Comparison of ENCODE assay signal across 17 cellular contexts in genomic region chr7:1049801-1050200, GRCh38. TPM values are rescaled to one million over a fixed set of nuclear protein-coding genes. Genes with fewer than 3 reads are reported as not detected.
DNase-seq lines count a peak whose midpoint lies in the region; ATAC-seq and TF ChIP-seq lines count a peak whose summit lies in the region.
"Had no signal": no experiment of that assay in that cellular context is flagged by ENCODE, and none has a peak within 500 bp of the region (broad histone marks: within the 10 kb centered on the region; RNA-seq: fewer than 3 reads in every experiment).

No MANE protein-coding gene starts in this region.

- H2AFZ ChIP-seq in mammary epithelial cell (ENCODE audit: low read depth, low read length), result no peak overlapping the region

- no TSS peak for BruUV-seq in mammary epithelial cell (replicated peaks; lab: Mats Ljungman, UMichigan)

- H4K20me1 ChIP-seq in mammary epithelial cell (ENCODE audit: insufficient read depth, low read length), result no peaks in the 10 kb centered on the region

- H3K4me2 ChIP-seq in mammary epithelial cell (ENCODE audit: insufficient read depth, low read depth, low read length), result no peak overlapping the region

- TF ChIP-seq CTCF in heart left ventricle (IDR thresholded peaks at IDR 0.05) (no peak), esophagus squamous epithelium (IDR thresholded peaks at IDR 0.05) (no peak), gastrocnemius medialis (IDR thresholded peaks at IDR 0.05 in 4 of 5, conservative IDR thresholded peaks at IDR 0.05 in 1 of 5) (no peak), mammary epithelial cell (conservative IDR thresholded peaks at IDR 0.05 in 1 of 2, IDR thresholded peaks at IDR 0.05 in 1 of 2; ENCODE audit: extremely low read depth in 1 of 2, insufficient read depth in 1 of 2, low read depth in 1 of 2, low read length in 2 of 2) (no peak)

- DNase-seq in heart left ventricle (peak in 1 of 5 donors; percentile 7), left ventricle myocardium superior (no peak), esophagus squamous epithelium (lab: John Stamatoyannopoulos, UW) (no peak), gastrocnemius medialis (no peak), mammary epithelial cell (no peak), kidney tubule cell (ENCODE audit: low spot score) (no peak)
- DNase-seq: activated CD4-positive, alpha-beta T cell treated with anti-CD3 and anti-CD28 coated beads for 4 hours; activated naive CD8-positive, alpha-beta T cell treated with anti-CD3 and anti-CD28 coated beads for 36 hours; foreskin fibroblast; NCI-H1694 treated with DMSO at 0.1 percent for 48 hours; small intestine; stimulated activated CD4-positive, alpha-beta T cell treated with anti-CD3 and anti-CD28 coated beads, Interleukin-2, amount 100 ng/mL, for 48 hours had no signal

- H3K9ac ChIP-seq in mammary epithelial cell (ENCODE audit: insufficient read depth, low read length), result no peak overlapping the region

- H3K27me3 ChIP-seq in heart left ventricle, result peaks cover 0 to 3% (median 0%) of the 10 kb centered on the region in 9 donors
- no peaks in the 10 kb centered on the region for H3K27me3 ChIP-seq in esophagus squamous epithelium
- no peaks in the 10 kb centered on the region for H3K27me3 ChIP-seq in gastrocnemius medialis
- no peaks in the 10 kb centered on the region for H3K27me3 ChIP-seq in mammary epithelial cell (ENCODE audit: insufficient read depth, low read length)

- H3K36me3 ChIP-seq in heart left ventricle (no peaks in the 10 kb centered on the region), esophagus squamous epithelium (no peaks in the 10 kb centered on the region), gastrocnemius medialis (no peaks in the 10 kb centered on the region), mammary epithelial cell (ENCODE audit: insufficient read depth, low read length) (no peaks in the 10 kb centered on the region)

- H3K27ac ChIP-seq in heart left ventricle, result peak overlapping the region in 11 of 12 donors; percentile 7 to 89 (median 61)
- H3K27ac ChIP-seq in esophagus squamous epithelium, result peak overlapping the region; percentile 26 to 90 (median 67)
- peak overlapping the region in 3 of 4 donors; percentile 20 to 70 (median 29) for H3K27ac ChIP-seq in gastrocnemius medialis
- H3K27ac ChIP-seq in mammary epithelial cell (ENCODE audit: insufficient read depth, low read depth, low read length), result no peak overlapping the region

- CTCF ChIA-PET in mammary epithelial cell (lab: Charles Lee; ENCODE audit: low non-redundant PET), result no interaction called here

- in situ Hi-C loops in gastrocnemius medialis (cut with MboI; ENCODE audit: low sequenced_read_pairs in 4 of 4) (loop anchor here in 1 of 4 donors (10.0 kb wide), 1 partner anchor 55 kb away; no protein-coding TSS in a partner anchor), mammary epithelial cell (cut with MboI; ENCODE audit: low sequenced_read_pairs in 2 of 2) (no loop called here)

- WGBS in heart left ventricle, 4 donors, result 78 to 89% (median 87%) methylated on average over 4 to 8 of the region's 8 CpGs
- 77% methylated on average over 2 of the region's 8 CpGs; no CpG with 5 or more reads in 1 of the 2 donors for WGBS in esophagus squamous epithelium, 2 donors
- WGBS in mammary epithelial cell (ENCODE audit: low coverage, missing lambda C conversion rate), result no CpG with 5 or more reads among the region's 8 CpGs

- H3K9me3 ChIP-seq in heart left ventricle, result no peaks in the 10 kb centered on the region
- no peaks in the 10 kb centered on the region for H3K9me3 ChIP-seq in esophagus squamous epithelium
- no peaks in the 10 kb centered on the region for H3K9me3 ChIP-seq in gastrocnemius medialis
- H3K9me3 ChIP-seq in mammary epithelial cell (replicated peaks; ENCODE audit: insufficient read depth, low read length), result no peaks in the 10 kb centered on the region

- dilution Hi-C loops in mammary epithelial cell (cut with HindIII; ENCODE audit: low sequenced_read_pairs), result loop anchor here (5.0 kb wide), 4 partner anchors 78 to 158 kb away; a partner anchor contains a TSS

- intact Hi-C loops in heart left ventricle (cut with DNase I), result loop anchor here in 2 of 10 donors (5.0 kb wide), 2 partner anchors 232 to 458 kb away; no protein-coding TSS in a partner anchor
- intact Hi-C loops in left ventricle myocardium superior (cut with micrococcal nuclease), result no loop called here
- intact Hi-C loops in esophagus squamous epithelium (cut with DNase I), result no loop called here
- intact Hi-C loops in gastrocnemius medialis (cut with DNase I; ENCODE audit: low total_unique reads), result loop anchor here (10.0 kb wide), 1 partner anchor 485 kb away; the partner anchor contains the start of gene MAFK
- intact Hi-C loops in mammary epithelial cell (cut with micrococcal nuclease), result no loop called here

- H3K4me1 ChIP-seq in heart left ventricle, result peaks cover 2 to 99% (median 81%) of the 10 kb centered on the region in 12 donors
- H3K4me1 ChIP-seq in esophagus squamous epithelium, result peaks cover 18 to 99% (median 53%) of the 10 kb centered on the region in 3 donors
- peaks cover 59 to 65% of the 10 kb centered on the region in 2 donors for H3K4me1 ChIP-seq in gastrocnemius medialis
- H3K4me1 ChIP-seq in mammary epithelial cell (ENCODE audit: insufficient read depth, low read length), result peaks cover 2% of the 10 kb centered on the region

- ATAC-seq in heart left ventricle, result no peak
- no peak for ATAC-seq in left ventricle myocardium superior
- ATAC-seq in gastrocnemius medialis, result no peak
- ATAC-seq in GM21381 (IDR thresholded peaks at IDR 0.05; ENCODE audit: unreplicated experiment), result no peak
- no peak for ATAC-seq in GM18520 (IDR thresholded peaks at IDR 0.05; ENCODE audit: unreplicated experiment)
- ATAC-seq: K562 had no signal

- peaks cover 7% of the 10 kb centered on the region for H3K79me2 ChIP-seq in mammary epithelial cell (ENCODE audit: insufficient read depth, low read length)

- no peak overlapping the region for H3K4me3 ChIP-seq in heart left ventricle
- no peak overlapping the region for H3K4me3 ChIP-seq in esophagus squamous epithelium
- no peak overlapping the region for H3K4me3 ChIP-seq in gastrocnemius medialis
- no peak overlapping the region for H3K4me3 ChIP-seq in mammary epithelial cell (replicated peaks in 1 of 3; ENCODE audit: insufficient read depth in 1 of 3, low read depth in 2 of 3, low read length in 3 of 3)
- H3K4me3 ChIP-seq: K562 had no signal

- TF ChIP-seq POLR2A in heart left ventricle (IDR thresholded peaks at IDR 0.05) (no peak), esophagus squamous epithelium (IDR thresholded peaks at IDR 0.05) (no peak), gastrocnemius medialis (IDR thresholded peaks at IDR 0.05) (no peak)

RNA-seq across cellular contexts. Expression of gene GPR146, which starts 5.5 kb away (rescaled TPM):
- 10 to 100 TPM; 12.3 to 56.8 (median 25.2) TPM for total RNA-seq in heart left ventricle
- polyA plus RNA-seq in heart left ventricle, result 10 to 100 TPM; 11.1 to 26.4 TPM
- 41.5 TPM for total RNA-seq in left ventricle myocardium superior
- total RNA-seq in esophagus squamous epithelium, result 10 to 100 TPM in 1 of 4 donors, 1 to 10 TPM in 3; 1.1 to 12.8 (median 3.5) TPM
- total RNA-seq in gastrocnemius medialis, result 10 to 100 TPM; 23.3 to 43.8 (median 29.5) TPM
- under 1 TPM; 0.17 to 0.61 TPM for total RNA-seq in mammary epithelial cell
- 1.4 TPM for polyA plus RNA-seq in mammary epithelial cell
- polyA minus RNA-seq in mammary epithelial cell, result not detected
- polyA plus RNA-seq: neural cell had no signal

RNA-seq across cellular contexts. Expression of gene GPER1, which starts 38.1 kb away (rescaled TPM):
- total RNA-seq in heart left ventricle (1 to 10 TPM; 1.4 to 8.8 (median 3.0) TPM), left ventricle myocardium superior (2.8 TPM), esophagus squamous epithelium (1 to 10 TPM in 3 of 4 donors, under 1 TPM in 1; 0.87 to 2.3 (median 1.5) TPM), gastrocnemius medialis (1 to 10 TPM in 3 of 4 donors, under 1 TPM in 1; 0.92 to 3.2 (median 2.1) TPM), mammary epithelial cell (under 1 TPM; 0.33 to 0.45 TPM)
- polyA plus RNA-seq in heart left ventricle (1 to 10 TPM; 1.8 to 2.8 TPM), mammary epithelial cell (1.1 TPM)
- 1.3 TPM for polyA minus RNA-seq in mammary epithelial cell
- total RNA-seq: activated T-helper 1 cell treated with anti-CD3 and anti-CD28 coated beads, Interleukin-12 subunit alpha, Interleukin-12 subunit beta, Interleukin-2, Interleukin-4 antibody, amounts not matched to agents 30 ng/mL and 10 ng/mL and 1 ng/mL, durations not matched to agents 14 hours and 24 hours and 36 hours had no signal
- polyA plus RNA-seq: neural cell had no signal
